Comparison of ENCODE assay signal across 8 cellular contexts in the genomic region with DNA sequence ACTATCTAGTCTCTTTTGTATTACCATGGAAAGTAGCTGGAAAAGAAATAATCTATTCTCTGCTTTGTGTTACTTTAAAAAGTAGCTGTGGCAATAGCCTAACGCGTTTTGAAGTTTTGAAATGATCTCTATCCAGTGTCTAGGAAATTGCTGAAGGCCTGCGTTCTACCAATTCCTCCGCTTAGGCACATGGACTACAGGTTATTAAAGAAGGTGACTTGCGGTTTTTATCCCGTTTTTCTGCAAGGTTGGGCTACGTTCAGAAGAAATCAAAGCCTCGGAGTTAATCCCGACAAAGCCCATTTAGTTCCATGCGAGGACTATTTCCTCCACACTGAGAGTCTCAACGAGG. TPM values are rescaled to one million over a fixed set of nuclear protein-coding genes. Genes with fewer than 3 reads are reported as not detected.
A peak's percentile ranks its signal among the peaks of the same experiment; 100 is the strongest.
DNase-seq lines count a peak whose midpoint lies in the region; ATAC-seq and TF ChIP-seq lines count a peak whose summit lies in the region.

No MANE protein-coding gene starts in this region.

- peaks cover 46% of the 10 kb centered on the region for H3K79me2 ChIP-seq in DND-41 (ENCODE audit: insufficient read depth, low read length)

- ATAC-seq in DND-41 (ENCODE audit: insufficient read depth, low read depth) (no peak), HG03565 (IDR thresholded peaks at IDR 0.05; ENCODE audit: unreplicated experiment) (no peak)
- ATAC-seq in CD8-positive, alpha-beta T cell = no peak

- H3K27ac Mint-ChIP-seq in CD8-positive, alpha-beta T cell = no peak overlapping the region

- H3K9me3 ChIP-seq in DND-41 (ENCODE audit: insufficient read depth, low read length, severe bottlenecking) (no peaks in the 10 kb centered on the region), WERI-Rb-1 (ENCODE audit: severe bottlenecking) (no peaks in the 10 kb centered on the region)
- no peaks in the 10 kb centered on the region for H3K9me3 ChIP-seq in CD8-positive, alpha-beta T cell (ENCODE audit: low read length)

- POLR2A ChIA-PET in CD8-positive, alpha-beta T cell (lab: Charles Lee) = interaction anchor here (0.6 to 1.1 kb wide), 5 partner anchors 135 to 823 kb away, joined by 3 to 4 read pairs (median 3); a partner anchor contains a TSS

- H3K27me3 Mint-ChIP-seq in CD8-positive, alpha-beta T cell (ENCODE audit: low read depth) = no peaks in the 10 kb centered on the region

- intact Hi-C loops in CD8-positive, alpha-beta T cell (cut with DNase I, micrococcal nuclease) = loop anchor here (1.0 to 10.0 kb wide), 11 partner anchors 79 to 1619 kb away; a partner anchor contains a TSS

- H3K27me3 ChIP-seq in DND-41 (ENCODE audit: insufficient read depth, low read length, poor library complexity) (no peaks in the 10 kb centered on the region), WERI-Rb-1 (ENCODE audit: insufficient read depth, low read depth, severe bottlenecking) (no peaks in the 10 kb centered on the region)
- no peaks in the 10 kb centered on the region for H3K27me3 ChIP-seq in CD8-positive, alpha-beta T cell (ENCODE audit: insufficient read depth, low read length)

- peaks cover 38% of the 10 kb centered on the region for H3K4me1 Mint-ChIP-seq in CD8-positive, alpha-beta T cell (ENCODE audit: low read depth)

- H4K20me1 ChIP-seq in DND-41 (ENCODE audit: insufficient read depth, low read length) = peaks cover 23% of the 10 kb centered on the region

- no peak overlapping the region for H3K9ac ChIP-seq in DND-41 (ENCODE audit: low read depth, low read length)

- no peak overlapping the region for H3K4me3 Mint-ChIP-seq in CD8-positive, alpha-beta T cell

- CTCF ChIA-PET in CD8-positive, alpha-beta T cell (lab: Charles Lee) = interaction anchor here (0.7 kb wide), 1 partner anchor 17 kb away, joined by 3 read pairs; no protein-coding TSS in a partner anchor

- H3K4me1 ChIP-seq in DND-41 (ENCODE audit: insufficient read depth, low read length) = peaks cover 31% of the 10 kb centered on the region
- H3K4me1 ChIP-seq in CD8-positive, alpha-beta T cell (ENCODE audit: insufficient read depth, low read length) = peaks cover 28% of the 10 kb centered on the region

- H3K36me3 Mint-ChIP-seq in CD8-positive, alpha-beta T cell = peaks cover 16% of the 10 kb centered on the region

- peaks cover 25% of the 10 kb centered on the region for H3K36me3 ChIP-seq in DND-41 (ENCODE audit: insufficient read depth, low read length)
- peaks cover 11% of the 10 kb centered on the region for H3K36me3 ChIP-seq in WERI-Rb-1
- H3K36me3 ChIP-seq in CD8-positive, alpha-beta T cell (ENCODE audit: insufficient read depth, low read length) = peaks cover 1% of the 10 kb centered on the region

- no peak for TF ChIP-seq CTCF in DND-41 (IDR thresholded peaks at IDR 0.05; ENCODE audit: borderline replicate concordance, extremely low read depth, low read length, poor library complexity, severe bottlenecking)
- TF ChIP-seq CTCF in WERI-Rb-1 (IDR thresholded peaks at IDR 0.05; ENCODE audit: low read depth, low read length) = no peak
- no peak for TF ChIP-seq CTCF in fibroblast of the aortic adventitia (IDR thresholded peaks at IDR 0.05; ENCODE audit: insufficient read depth, low read length)
- TF ChIP-seq CTCF in retinal pigment epithelial cell (conservative IDR thresholded peaks at IDR 0.05; ENCODE audit: low read depth, low read length) = no peak
- TF ChIP-seq CTCF in CD8-positive, alpha-beta T cell (IDR thresholded peaks at IDR 0.05) = no peak

- peaks cover 1% of the 10 kb centered on the region for H3K9me3 Mint-ChIP-seq in CD8-positive, alpha-beta T cell

- H3K4me3 ChIP-seq in DND-41 (ENCODE audit: low read depth in 1 of 2, low read length in 2 of 2) = peak overlapping the region in 1 of 2 experiments; percentile 92; a peak in 2 of 4 replicates
- H3K4me3 ChIP-seq in WERI-Rb-1 (ENCODE audit: low read depth, low read length) = no peak overlapping the region
- H3K4me3 ChIP-seq in fibroblast of the aortic adventitia (ENCODE audit: low read depth, low read length) = peak overlapping the region; percentile 32
- H3K4me3 ChIP-seq in retinal pigment epithelial cell (ENCODE audit: low read length) = peak overlapping the region; percentile 86
- no peak overlapping the region for H3K4me3 ChIP-seq in CD8-positive, alpha-beta T cell (ENCODE audit: low read depth, low read length)

- H3K4me2 ChIP-seq in DND-41 (ENCODE audit: insufficient read depth, low read length) = peak overlapping the region; percentile 90; the same call in 1 of the 2 replicates

- no peak for DNase-seq in DND-41
- no peak for DNase-seq in WERI-Rb-1
- DNase-seq in fibroblast of the aortic adventitia (ENCODE audit: low read depth) = no peak
- DNase-seq in retinal pigment epithelial cell (ENCODE audit: low read depth) = no peak
- no peak for DNase-seq in CD8-positive, alpha-beta T cell
- no peak for DNase-seq in GM03348 (ENCODE audit: low spot score)
- DNase-seq in NCI-H510A (lab: John Stamatoyannopoulos, UW) = no peak

- H3K27ac ChIP-seq in DND-41 (ENCODE audit: low read length) = peak overlapping the region; percentile 92
- H3K27ac ChIP-seq in WERI-Rb-1 = peak overlapping the region; percentile 43
- no peak overlapping the region for H3K27ac ChIP-seq in CD8-positive, alpha-beta T cell (ENCODE audit: low read depth, low read length)

- H2AFZ ChIP-seq in DND-41 (ENCODE audit: low read depth, low read length) = peak overlapping the region; percentile 96

RNA-seq across cellular contexts. Expression of a gene that starts 0.6 kb away (rescaled TPM):
- 55.1 and 81.8 TPM in 2 replicates for total RNA-seq in fibroblast of the aortic adventitia (ENCODE audit: low replicate concordance)
- 100 to 1,000 TPM; 157 to 172 TPM for total RNA-seq in CD8-positive, alpha-beta T cell

Comparison
In these comparisons a context has a peak if more than half of its experiments do, and no peak if none do; other contexts are left out.
1. H3K4me3 ChIP-seq: peak in fibroblast of the aortic adventitia (single experiment) and retinal pigment epithelial cell (single experiment); none in WERI-Rb-1 (single experiment) and CD8-positive, alpha-beta T cell (single experiment).